Comparison of ENCODE assay signal across 17 cellular contexts in the genomic region with DNA sequence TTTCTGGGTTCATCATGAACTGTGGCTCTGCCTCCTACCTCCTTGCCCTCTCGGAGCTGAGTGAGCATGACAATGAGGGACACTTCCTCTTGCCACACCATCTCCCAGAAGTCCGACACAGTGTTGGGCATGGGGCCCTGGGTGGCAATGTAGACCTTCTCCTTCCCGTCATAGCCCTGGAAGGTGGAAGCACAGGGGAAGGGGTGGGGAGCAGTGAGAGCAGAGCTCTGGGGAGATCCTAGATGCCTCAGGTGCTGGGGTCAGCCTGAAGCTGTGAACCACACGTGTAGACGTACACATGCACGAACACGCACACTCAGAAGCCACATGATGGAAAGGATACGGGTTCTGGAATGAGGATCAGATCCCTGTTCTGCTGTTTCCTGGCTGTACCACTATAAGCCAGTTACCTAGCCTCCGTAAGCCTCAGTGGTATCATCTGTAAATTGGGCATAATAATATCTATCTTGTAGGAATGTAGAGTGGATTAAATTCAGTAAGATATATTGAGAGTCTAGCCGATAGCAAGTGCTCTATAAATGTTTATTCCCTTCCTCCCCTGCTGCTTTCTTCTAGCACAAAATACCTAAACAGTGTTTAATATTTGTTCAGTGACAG. TPM values are rescaled to one million over a fixed set of nuclear protein-coding genes. Genes with fewer than 3 reads are reported as not detected.
A peak's percentile ranks its signal among the peaks of the same experiment; 100 is the strongest.
DNase-seq lines count a peak whose midpoint lies in the region; ATAC-seq and TF ChIP-seq lines count a peak whose summit lies in the region.
"Had no signal": no experiment of that assay in that cellular context is flagged by ENCODE, and none has a peak within 500 bp of the region (broad histone marks: within the 10 kb centered on the region; RNA-seq: fewer than 3 reads in every experiment).

No MANE protein-coding gene starts in this region.

- no peak for ATAC-seq in activated CD4-positive, alpha-beta T cell treated with anti-CD3 and anti-CD28 coated beads for 36 hours
- ATAC-seq in activated naive CD8-positive, alpha-beta T cell treated with anti-CD3 and anti-CD28 coated beads, Interleukin-2, amount 10 ng/mL, durations not matched to agents 7 days and 5 days (ENCODE audit: low read depth), result no peak
- ATAC-seq in HG03378 (IDR thresholded peaks at IDR 0.05; ENCODE audit: unreplicated experiment), result no peak

- no peak for DNase-seq in activated CD4-positive, alpha-beta T cell treated with anti-CD3 and anti-CD28 coated beads for 36 hours
- DNase-seq in activated CD4-positive, alpha-beta T cell treated with anti-CD3 and anti-CD28 coated beads for 1 hour, result no peak
- no peak for DNase-seq in activated naive CD8-positive, alpha-beta T cell treated with anti-CD3 and anti-CD28 coated beads, Interleukin-2, amount 10 ng/mL, durations not matched to agents 7 days and 5 days
- DNase-seq in left ventricle myocardium inferior (no peak), foreskin fibroblast (no peak)
- DNase-seq: activated effector memory CD4-positive, alpha-beta T cell treated with Interleukin-2 at 50 U/mL for 16 hours; C1 segment of cervical spinal cord; NCI-H1105 treated with DMSO at 0.1 percent for 48 hours had no signal

- H3K27me3 Mint-ChIP-seq in activated CD4-positive, alpha-beta T cell treated with anti-CD3 and anti-CD28 coated beads for 36 hours, result no peaks in the 10 kb centered on the region
- no peaks in the 10 kb centered on the region for H3K27me3 Mint-ChIP-seq in activated naive CD8-positive, alpha-beta T cell treated with anti-CD3 and anti-CD28 coated beads, Interleukin-2, amount 10 ng/mL, durations not matched to agents 7 days and 5 days
- no peaks in the 10 kb centered on the region for H3K27me3 Mint-ChIP-seq in nephron (ENCODE audit: low read depth)

- H3K4me1 ChIP-seq in KMS-11 (ENCODE audit: low read depth, poor library complexity, severe bottlenecking) (no peaks in the 10 kb centered on the region), left ventricle myocardium inferior (peaks cover 11% of the 10 kb centered on the region)
- H3K4me1 ChIP-seq: breast epithelium had no signal

- no peaks in the 10 kb centered on the region for H3K27me3 ChIP-seq in KMS-11 (ENCODE audit: insufficient read depth, low read depth)
- H3K27me3 ChIP-seq in left ventricle myocardium inferior (ENCODE audit: low read depth), result no peaks in the 10 kb centered on the region
- H3K27me3 ChIP-seq: breast epithelium, heart left ventricle had no signal

- H3K4me3 Mint-ChIP-seq in activated CD4-positive, alpha-beta T cell treated with anti-CD3 and anti-CD28 coated beads for 36 hours, result no peak overlapping the region
- no peak overlapping the region for H3K4me3 Mint-ChIP-seq in activated naive CD8-positive, alpha-beta T cell treated with anti-CD3 and anti-CD28 coated beads, Interleukin-2, amount 10 ng/mL, durations not matched to agents 7 days and 5 days
- no peak overlapping the region for H3K4me3 Mint-ChIP-seq in nephron

- H3K36me3 Mint-ChIP-seq in activated CD4-positive, alpha-beta T cell treated with anti-CD3 and anti-CD28 coated beads for 36 hours (ENCODE audit: low read depth), result peaks cover 84% of the 10 kb centered on the region
- H3K36me3 Mint-ChIP-seq in activated naive CD8-positive, alpha-beta T cell treated with anti-CD3 and anti-CD28 coated beads, Interleukin-2, amount 10 ng/mL, durations not matched to agents 7 days and 5 days, result peaks cover 46% of the 10 kb centered on the region
- H3K36me3 Mint-ChIP-seq in nephron (ENCODE audit: low read depth), result no peaks in the 10 kb centered on the region

- CTCF ChIA-PET in activated CD4-positive, alpha-beta T cell treated with anti-CD3 and anti-CD28 coated beads for 36 hours (lab: Charles Lee), result interaction anchor here (0.5 to 2.1 kb wide), 18 partner anchors 8 to 571 kb away, joined by 3 to 11 read pairs (median 4); a partner anchor contains a TSS

- H3K4me2 ChIP-seq in KMS-11, result no peak overlapping the region
- H3K4me2 ChIP-seq: smooth muscle cell had no signal

- TF ChIP-seq CTCF in KMS-11 (conservative IDR thresholded peaks at IDR 0.05; ENCODE audit: low read depth, low read length) (no peak), nephron (IDR thresholded peaks at IDR 0.05; ENCODE audit: unreplicated experiment in 3 of 3) (no peak), left ventricle myocardium inferior (IDR thresholded peaks at IDR 0.05; ENCODE audit: borderline replicate concordance) (no peak), foreskin fibroblast (IDR thresholded peaks at IDR 0.05; ENCODE audit: low read depth, low read length) (no peak)

- H3K9me3 Mint-ChIP-seq in activated CD4-positive, alpha-beta T cell treated with anti-CD3 and anti-CD28 coated beads for 36 hours (ENCODE audit: low read depth), result no peaks in the 10 kb centered on the region
- H3K9me3 Mint-ChIP-seq in activated naive CD8-positive, alpha-beta T cell treated with anti-CD3 and anti-CD28 coated beads, Interleukin-2, amount 10 ng/mL, durations not matched to agents 7 days and 5 days, result no peaks in the 10 kb centered on the region
- H3K9me3 Mint-ChIP-seq in nephron, result no peaks in the 10 kb centered on the region

- no peaks in the 10 kb centered on the region for H3K9me3 ChIP-seq in left ventricle myocardium inferior (replicated peaks)
- H3K9me3 ChIP-seq: breast epithelium, esophagus muscularis mucosa, heart left ventricle had no signal

- H3K27ac ChIP-seq in KMS-11 (no peak overlapping the region), left ventricle myocardium inferior (replicated peaks) (no peak overlapping the region)
- H3K27ac ChIP-seq: breast epithelium, esophagus muscularis mucosa, heart left ventricle had no signal

- POLR2A ChIA-PET in activated CD4-positive, alpha-beta T cell treated with anti-CD3 and anti-CD28 coated beads for 36 hours (lab: Charles Lee), result interaction anchor here (0.8 to 1.4 kb wide), 4 partner anchors 8 to 189 kb away, joined by 3 to 6 read pairs (median 4); no protein-coding TSS in a partner anchor
- POLR2A ChIA-PET in activated naive CD8-positive, alpha-beta T cell treated with anti-CD3 and anti-CD28 coated beads, Interleukin-2, amount 10 ng/mL, durations not matched to agents 7 days and 5 days (lab: Charles Lee), result interaction anchor here (0.8 to 3.4 kb wide), 7 partner anchors 8 to 35 kb away, joined by 3 to 18 read pairs (median 3); a partner anchor contains a TSS

- intact Hi-C loops in activated CD4-positive, alpha-beta T cell treated with anti-CD3 and anti-CD28 coated beads for 36 hours (cut with DNase I, micrococcal nuclease), result no loop called here
- intact Hi-C loops in left ventricle myocardium inferior (cut with micrococcal nuclease), result no loop called here

- H3K4me3 ChIP-seq in KMS-11 (IDR thresholded peaks at IDR 0.05; ENCODE audit: insufficient read depth, low read depth, low read length) (no peak overlapping the region), left ventricle myocardium inferior (no peak overlapping the region), foreskin fibroblast (ENCODE audit: low read depth in 1 of 2, low read length in 2 of 2) (no peak overlapping the region)
- H3K4me3 ChIP-seq: breast epithelium, esophagus muscularis mucosa, heart left ventricle, smooth muscle cell had no signal

- H3K4me1 Mint-ChIP-seq in activated CD4-positive, alpha-beta T cell treated with anti-CD3 and anti-CD28 coated beads for 36 hours, result peaks cover 45% of the 10 kb centered on the region
- peaks cover 41% of the 10 kb centered on the region for H3K4me1 Mint-ChIP-seq in activated naive CD8-positive, alpha-beta T cell treated with anti-CD3 and anti-CD28 coated beads, Interleukin-2, amount 10 ng/mL, durations not matched to agents 7 days and 5 days
- H3K4me1 Mint-ChIP-seq in nephron, result peaks cover 24% of the 10 kb centered on the region

- H2AFZ ChIP-seq in KMS-11 (ENCODE audit: low read depth), result 0 out of 2 replicates have a peak overlapping the region, but pooled peaks have one; percentile 6

- H3K9ac ChIP-seq in KMS-11, result no peak overlapping the region

- peak overlapping the region; percentile 78 for H3K27ac Mint-ChIP-seq in activated CD4-positive, alpha-beta T cell treated with anti-CD3 and anti-CD28 coated beads for 36 hours
- H3K27ac Mint-ChIP-seq in activated naive CD8-positive, alpha-beta T cell treated with anti-CD3 and anti-CD28 coated beads, Interleukin-2, amount 10 ng/mL, durations not matched to agents 7 days and 5 days, result peak overlapping the region; percentile 66
- H3K27ac Mint-ChIP-seq in nephron, result peak overlapping the region; percentile 50 to 74 (median 54)

- no peaks in the 10 kb centered on the region for H3K79me2 ChIP-seq in KMS-11 (ENCODE audit: insufficient read depth, low read depth)

- no peaks in the 10 kb centered on the region for H3K36me3 ChIP-seq in KMS-11 (ENCODE audit: insufficient read depth)
- no peaks in the 10 kb centered on the region for H3K36me3 ChIP-seq in left ventricle myocardium inferior
- H3K36me3 ChIP-seq: breast epithelium, esophagus muscularis mucosa had no signal

- no peaks in the 10 kb centered on the region for H4K20me1 ChIP-seq in KMS-11 (ENCODE audit: insufficient read depth)

RNA-seq across cellular contexts. Expression of a gene that starts 6.1 kb away (rescaled TPM):
- total RNA-seq in activated CD4-positive, alpha-beta T cell treated with anti-CD3 and anti-CD28 coated beads for 36 hours, result 100 to 1,000 TPM; 188 to 221 TPM
- total RNA-seq in activated naive CD8-positive, alpha-beta T cell treated with anti-CD3 and anti-CD28 coated beads, Interleukin-2, amount 10 ng/mL, durations not matched to agents 7 days and 5 days, result 100 to 1,000 TPM; 172 to 181 TPM
- total RNA-seq in left ventricle myocardium inferior, result 0.44 TPM
- total RNA-seq: A172, smooth muscle cell had no signal

RNA-seq across cellular contexts. Expression of a gene that starts 9.7 kb away (rescaled TPM):
- total RNA-seq in activated CD4-positive, alpha-beta T cell treated with anti-CD3 and anti-CD28 coated beads for 36 hours, result 10 to 100 TPM; 32.3 to 51.7 TPM
- 10 to 100 TPM; 45.9 to 56.5 TPM for total RNA-seq in activated naive CD8-positive, alpha-beta T cell treated with anti-CD3 and anti-CD28 coated beads, Interleukin-2, amount 10 ng/mL, durations not matched to agents 7 days and 5 days
- 64.7 TPM for total RNA-seq in left ventricle myocardium inferior

RNA-seq across cellular contexts. Expression of a gene that starts 31.5 kb away (rescaled TPM):
- total RNA-seq in activated CD4-positive, alpha-beta T cell treated with anti-CD3 and anti-CD28 coated beads for 36 hours, result not detected
- not detected for total RNA-seq in activated naive CD8-positive, alpha-beta T cell treated with anti-CD3 and anti-CD28 coated beads, Interleukin-2, amount 10 ng/mL, durations not matched to agents 7 days and 5 days
- 0.05 TPM for total RNA-seq in left ventricle myocardium inferior
- total RNA-seq: breast epithelium, mesenteric fat pad, smooth muscle cell had no signal

RNA-seq across cellular contexts. Expression of a gene that starts 39.3 kb away (rescaled TPM):
- total RNA-seq in activated CD4-positive, alpha-beta T cell treated with anti-CD3 and anti-CD28 coated beads for 36 hours, result under 1 TPM; 0.09 to 0.14 TPM
- total RNA-seq in activated naive CD8-positive, alpha-beta T cell treated with anti-CD3 and anti-CD28 coated beads, Interleukin-2, amount 10 ng/mL, durations not matched to agents 7 days and 5 days, result 1 to 10 TPM; 2.7 to 5.2 TPM
- total RNA-seq in left ventricle myocardium inferior, result 0.60 TPM
- total RNA-seq: A172 had no signal

Comparison
In these comparisons a context has a peak if more than half of its experiments do, and no peak if none do; other contexts are left out.
1. RNA of a gene that starts 6.1 kb away (total RNA-seq): 188 to 221 TPM in activated CD4-positive, alpha-beta T cell treated with anti-CD3 and anti-CD28 coated beads for 36 hours and 172 to 181 TPM in activated naive CD8-positive, alpha-beta T cell treated with anti-CD3 and anti-CD28 coated beads, Interleukin-2, amount 10 ng/mL, durations not matched to agents 7 days and 5 days; 0.44 TPM in left ventricle myocardium inferior (single experiment); every median in the first group is over 100 times any median in the second.
2. Peak in every context shown above with its lines, with median percentiles within 50 percentile points of each other: H3K27ac Mint-ChIP-seq.